In genomic region chr12:69368171-69368570, GRCh38 we compare ENCODE assay signal across 37 cellular contexts. TPM values are rescaled to one million over a fixed set of nuclear protein-coding genes. Genes with fewer than 3 reads are reported as not detected.
"Had no signal": no experiment of that assay in that cellular context is flagged by ENCODE, and none has a peak within 500 bp of the region (broad histone marks: within the 10 kb centered on the region; RNA-seq: fewer than 3 reads in every experiment).

No MANE protein-coding gene starts in this region.

- H3K27ac ChIP-seq: ascending aorta, cardiac muscle cell, WERI-Rb-1 had no signal

- DNase-seq: activated CD4-positive, alpha-beta memory T cell treated with anti-CD3 and anti-CD28 coated beads, Interleukin-2, amount 10 ng/mL, durations not matched to agents 7 days and 5 days; activated CD4-positive, alpha-beta T cell treated with anti-CD3 and anti-CD28 coated beads for 1 hour; activated CD4-positive, alpha-beta T cell treated with anti-CD3 and anti-CD28 coated beads for 36 hours; activated CD4-positive, alpha-beta T cell treated with anti-CD3 and anti-CD28 coated beads for 48 hours; activated CD4-positive, alpha-beta T cell treated with anti-CD3 and anti-CD28 coated beads, Interleukin-2, amount 10 ng/mL, durations not matched to agents 7 days and 5 days; activated CD4-positive, alpha-beta T cell treated with anti-CD3 and anti-CD28 coated beads, Interleukin-2, amount 50 U/mL, for 4 hours; activated CD4-positive, CD25-positive, alpha-beta regulatory T cell; activated CD8-positive, alpha-beta memory T cell treated with anti-CD3 and anti-CD28 coated beads for 24 hours; activated CD8-positive, alpha-beta memory T cell treated with anti-CD3 and anti-CD28 coated beads, Interleukin-2, amount 10 ng/mL, durations not matched to agents 7 days and 5 days; activated CD8-positive, alpha-beta memory T cell treated with anti-CD3 and anti-CD28 coated beads, Interleukin-2, amount 50 U/mL, for 48 hours; activated effector memory CD4-positive, alpha-beta T cell treated with Interleukin-2 at 50 U/mL for 16 hours; activated gamma-delta T cell; activated naive CD4-positive, alpha-beta T cell treated with anti-CD3 and anti-CD28 coated beads, Interleukin-2, amount 10 ng/mL, durations not matched to agents 7 days and 5 days; activated naive CD4-positive, alpha-beta T cell treated with Interleukin-2 at 50 U/mL for 16 hours; activated naive CD8-positive, alpha-beta T cell treated with anti-CD3 and anti-CD28 coated beads, Interleukin-2, amount 10 ng/mL, durations not matched to agents 7 days and 5 days; activated naive CD8-positive, alpha-beta T cell treated with anti-CD3 and anti-CD28 coated beads, Interleukin-2, amount 50 U/mL, for 24 hours; activated T-cell treated with anti-CD3 and anti-CD28 coated beads, Interleukin-2, amount 50 U/mL, for 24 hours; activated T-cell treated with anti-CD3 and anti-CD28 coated beads, Interleukin-2, amount 50 U/mL, for 48 hours; amygdala; anterior cingulate cortex; caudate nucleus; cerebellar nuclear complex; T-cell; T-helper 2 cell; T-helper 9 cell; WERI-Rb-1 had no signal

- ATAC-seq: activated CD4-positive, alpha-beta T cell treated with anti-CD3 and anti-CD28 coated beads for 36 hours; activated CD4-positive, CD25-positive, alpha-beta regulatory T cell treated with anti-CD3 and anti-CD28 coated beads, Interleukin-2, amount 50 U/mL, for 24 hours; activated CD8-positive, alpha-beta memory T cell treated with anti-CD3 and anti-CD28 coated beads, Interleukin-2, amount 10 ng/mL, durations not matched to agents 7 days and 5 days; activated naive CD8-positive, alpha-beta T cell treated with anti-CD3 and anti-CD28 coated beads, Interleukin-2, amount 50 U/mL, for 24 hours; T-cell; WTC11 had no signal

- H3K27ac Mint-ChIP-seq: activated CD4-positive, alpha-beta memory T cell treated with anti-CD3 and anti-CD28 coated beads, Interleukin-2, amount 10 ng/mL, durations not matched to agents 7 days and 5 days; activated CD4-positive, alpha-beta T cell treated with anti-CD3 and anti-CD28 coated beads for 36 hours; activated CD4-positive, alpha-beta T cell treated with anti-CD3 and anti-CD28 coated beads, Interleukin-2, amount 10 ng/mL, durations not matched to agents 7 days and 5 days; activated naive CD4-positive, alpha-beta T cell treated with anti-CD3 and anti-CD28 coated beads, Interleukin-2, amount 10 ng/mL, durations not matched to agents 7 days and 5 days; activated naive CD4-positive, alpha-beta T cell treated with anti-CD3 and anti-CD28 coated beads, Interleukin-2, amount 50 U/mL, for 24 hours; activated naive CD8-positive, alpha-beta T cell; activated naive CD8-positive, alpha-beta T cell treated with anti-CD3 and anti-CD28 coated beads, Interleukin-2, amount 10 ng/mL, durations not matched to agents 7 days and 5 days; activated naive CD8-positive, alpha-beta T cell treated with anti-CD3 and anti-CD28 coated beads, Interleukin-2, amount 50 U/mL, for 24 hours; activated T-helper 2 cell treated with anti-CD3 and anti-CD28 coated beads, Interferon-gamma antibody, Interleukin-2, Interleukin-4, amounts not matched to agents 10 μg/mL and 5 μg/mL and 100 μg/mL, durations not matched to agents 14 hours and 24 hours and 36 hours; brain; T-cell; T-helper 2 cell treated with Interferon-gamma antibody and Interleukin-4, amounts not matched to agents 5 μg/mL and 100 μg/mL, for 36 hours; WTC11 had no signal

- H3K4me3 ChIP-seq: ascending aorta, cardiac muscle cell had no signal

- H3K9me3 ChIP-seq: ascending aorta had no signal

- H3K4me1 ChIP-seq: ascending aorta had no signal

- H3K9me3 Mint-ChIP-seq: activated CD4-positive, alpha-beta memory T cell treated with anti-CD3 and anti-CD28 coated beads, Interleukin-2, amount 10 ng/mL, durations not matched to agents 7 days and 5 days; activated CD4-positive, alpha-beta T cell treated with anti-CD3 and anti-CD28 coated beads, Interleukin-2, amount 10 ng/mL, durations not matched to agents 7 days and 5 days; activated naive CD4-positive, alpha-beta T cell treated with anti-CD3 and anti-CD28 coated beads, Interleukin-2, amount 50 U/mL, for 24 hours; activated naive CD8-positive, alpha-beta T cell treated with anti-CD3 and anti-CD28 coated beads, Interleukin-2, amount 50 U/mL, for 24 hours; activated T-cell treated with anti-CD3 and anti-CD28 coated beads, Interleukin-2, amount 50 U/mL, for 24 hours; central memory CD8-positive, alpha-beta T cell; T-cell had no signal

- H3K27me3 Mint-ChIP-seq: activated CD4-positive, alpha-beta memory T cell treated with anti-CD3 and anti-CD28 coated beads, Interleukin-2, amount 10 ng/mL, durations not matched to agents 7 days and 5 days; activated CD4-positive, alpha-beta T cell treated with anti-CD3 and anti-CD28 coated beads for 36 hours; activated CD4-positive, alpha-beta T cell treated with anti-CD3 and anti-CD28 coated beads, Interleukin-2, amount 10 ng/mL, durations not matched to agents 7 days and 5 days; activated CD8-positive, alpha-beta memory T cell treated with anti-CD3 and anti-CD28 coated beads, Interleukin-2, amount 10 ng/mL, durations not matched to agents 7 days and 5 days; activated naive CD4-positive, alpha-beta T cell treated with anti-CD3 and anti-CD28 coated beads, Interleukin-2, amount 10 ng/mL, durations not matched to agents 7 days and 5 days; activated naive CD4-positive, alpha-beta T cell treated with anti-CD3 and anti-CD28 coated beads, Interleukin-2, amount 50 U/mL, for 24 hours; activated naive CD8-positive, alpha-beta T cell; activated naive CD8-positive, alpha-beta T cell treated with anti-CD3 and anti-CD28 coated beads, Interleukin-2, amount 10 ng/mL, durations not matched to agents 7 days and 5 days; activated naive CD8-positive, alpha-beta T cell treated with anti-CD3 and anti-CD28 coated beads, Interleukin-2, amount 50 U/mL, for 24 hours; activated T-cell treated with anti-CD3 and anti-CD28 coated beads, Interleukin-2, amount 50 U/mL, for 24 hours; brain; central memory CD8-positive, alpha-beta T cell; T-cell had no signal

- H3K4me1 Mint-ChIP-seq: WTC11 had no signal

- H3K4me3 Mint-ChIP-seq: activated CD4-positive, alpha-beta memory T cell treated with anti-CD3 and anti-CD28 coated beads, Interleukin-2, amount 10 ng/mL, durations not matched to agents 7 days and 5 days; activated CD4-positive, alpha-beta T cell treated with anti-CD3 and anti-CD28 coated beads for 36 hours; activated CD4-positive, alpha-beta T cell treated with anti-CD3 and anti-CD28 coated beads, Interleukin-2, amount 10 ng/mL, durations not matched to agents 7 days and 5 days; activated CD8-positive, alpha-beta memory T cell treated with anti-CD3 and anti-CD28 coated beads, Interleukin-2, amount 10 ng/mL, durations not matched to agents 7 days and 5 days; activated naive CD4-positive, alpha-beta T cell treated with anti-CD3 and anti-CD28 coated beads, Interleukin-2, amount 10 ng/mL, durations not matched to agents 7 days and 5 days; activated naive CD4-positive, alpha-beta T cell treated with anti-CD3 and anti-CD28 coated beads, Interleukin-2, amount 50 U/mL, for 24 hours; activated naive CD8-positive, alpha-beta T cell; activated naive CD8-positive, alpha-beta T cell treated with anti-CD3 and anti-CD28 coated beads, Interleukin-2, amount 10 ng/mL, durations not matched to agents 7 days and 5 days; activated naive CD8-positive, alpha-beta T cell treated with anti-CD3 and anti-CD28 coated beads, Interleukin-2, amount 50 U/mL, for 24 hours; activated T-cell treated with anti-CD3 and anti-CD28 coated beads, Interleukin-2, amount 50 U/mL, for 24 hours; brain; central memory CD8-positive, alpha-beta T cell; T-cell; T-helper 2 cell treated with Interferon-gamma antibody and Interleukin-4, amounts not matched to agents 5 μg/mL and 100 μg/mL, for 36 hours; WTC11 had no signal

- H3K27me3 ChIP-seq: ascending aorta, cardiac muscle cell had no signal

RNA-seq across cellular contexts. Expression of gene LYZ, which starts 20.0 kb away (rescaled TPM):
- total RNA-seq: activated CD4-positive, alpha-beta T cell treated with anti-CD3 and anti-CD28 coated beads for 36 hours; activated CD4-positive, alpha-beta T cell treated with anti-CD3 and anti-CD28 coated beads, Interleukin-2, amount 10 ng/mL, durations not matched to agents 7 days and 5 days; activated T-helper 2 cell treated with anti-CD3 and anti-CD28 coated beads, Interferon-gamma antibody, Interleukin-2, Interleukin-4, amounts not matched to agents 10 μg/mL and 5 μg/mL and 100 μg/mL, durations not matched to agents 14 hours and 24 hours and 36 hours; chondrocyte had no signal
